ENCODE assay signal across 13 cellular contexts in genomic region chr2:69185807-69186206, GRCh38.
DNase-seq lines count a peak whose midpoint lies in the region; ATAC-seq and TF ChIP-seq lines count a peak whose summit lies in the region.
"Had no signal": no experiment of that assay in that cellular context is flagged by ENCODE, and none has a peak within 500 bp of the region (broad histone marks: within the 10 kb centered on the region; RNA-seq: fewer than 3 reads in every experiment).

No MANE protein-coding gene starts in this region.

- 41 to 58% methylated on average over 7 of the region's 7 CpGs for WGBS in esophagus squamous epithelium, 2 donors

- H4K20me1 ChIP-seq in GM23338 (replicated peaks; ENCODE audit: insufficient read depth): no peaks in the 10 kb centered on the region

- BruUV-seq in Panc1 (replicated peaks; lab: Mats Ljungman, UMichigan): no TSS peak

- H3K4me1 ChIP-seq in Panc1 (ENCODE audit: control insufficient read depth, insufficient read depth, low read length): peaks cover 12% of the 10 kb centered on the region
- H3K4me1 ChIP-seq in esophagus squamous epithelium: peaks cover 15 to 76% (median 28%) of the 10 kb centered on the region in 3 donors
- H3K4me1 ChIP-seq in left ventricle myocardium inferior: peaks cover 6% of the 10 kb centered on the region
- H3K4me1 ChIP-seq in GM23338 (ENCODE audit: insufficient read depth): peaks cover 5% of the 10 kb centered on the region
- H3K4me1 ChIP-seq: BE2C had no signal

- H3K4me3 ChIP-seq in AG10803 (ENCODE audit: low read length) (no peak overlapping the region), Panc1 (ENCODE audit: low read depth in 2 of 2, low read length in 2 of 2) (no peak overlapping the region), esophagus squamous epithelium (no peak overlapping the region), left ventricle myocardium inferior (no peak overlapping the region), GM23338 (no peak overlapping the region)

- H3F3A ChIP-seq in GM23338 (replicated peaks; ENCODE audit: low read depth): no peaks in the 10 kb centered on the region

- H3K9me3 ChIP-seq in Panc1 (ENCODE audit: control insufficient read depth, insufficient read depth, low read depth, low read length) (no peaks in the 10 kb centered on the region), esophagus squamous epithelium (no peaks in the 10 kb centered on the region), left ventricle myocardium inferior (replicated peaks) (no peaks in the 10 kb centered on the region)
- H3K9me3 ChIP-seq: BE2C had no signal

- H3K36me3 ChIP-seq in Panc1 (ENCODE audit: control insufficient read depth, insufficient read depth, low read length) (0 out of 2 replicates have a peak, but pooled peaks cover 7% of the 10 kb centered on the region), esophagus squamous epithelium (peaks cover 0 to 8% (median 0%) of the 10 kb centered on the region in 3 donors), left ventricle myocardium inferior (peaks cover 16% of the 10 kb centered on the region), GM23338 (ENCODE audit: insufficient read depth) (no peaks in the 10 kb centered on the region)
- H3K36me3 ChIP-seq: BE2C had no signal

- H3K36me3 Mint-ChIP-seq in GM23338 (ENCODE audit: low read depth): peaks cover 19% of the 10 kb centered on the region; the same call in 2 of the 3 replicates

- POLR2A ChIA-PET in Panc1 (lab: Charles Lee): interaction anchor here (0.5 to 0.7 kb wide), 2 partner anchors 46 to 315 kb away, joined by 4 to 6 read pairs; partner anchors contain the start of gene BMP10

- H3K4me1 Mint-ChIP-seq in stimulated activated naive CD8-positive, alpha-beta T cell treated with anti-CD3 and anti-CD28 coated beads, Interleukin-15, amount 100 ng/mL, for 72 hours: no peaks in the 10 kb centered on the region
- peaks cover 17% of the 10 kb centered on the region for H3K4me1 Mint-ChIP-seq in GM23338

- intact Hi-C loops in Panc1 (cut with micrococcal nuclease; ENCODE audit: unreplicated experiment): no loop called here
- intact Hi-C loops in esophagus squamous epithelium (cut with DNase I): loop anchor here (10.0 kb wide), 1 partner anchor 119 kb away; no protein-coding TSS in a partner anchor
- intact Hi-C loops in left ventricle myocardium inferior (cut with micrococcal nuclease): no loop called here

- no peak for TF ChIP-seq CTCF in AG10803 (conservative IDR thresholded peaks at IDR 0.05; ENCODE audit: low read length)
- TF ChIP-seq CTCF in Panc1 (IDR thresholded peaks at IDR 0.05): no peak
- no peak for TF ChIP-seq CTCF in esophagus squamous epithelium (IDR thresholded peaks at IDR 0.05)
- no peak for TF ChIP-seq CTCF in left ventricle myocardium inferior (IDR thresholded peaks at IDR 0.05; ENCODE audit: borderline replicate concordance)
- TF ChIP-seq CTCF in GM23338 (conservative IDR thresholded peaks at IDR 0.05; ENCODE audit: low read depth in 2 of 2): no peak

- H3K27me3 ChIP-seq in Panc1 (ENCODE audit: control insufficient read depth, insufficient read depth, low read length): no peaks in the 10 kb centered on the region
- no peaks in the 10 kb centered on the region for H3K27me3 ChIP-seq in esophagus squamous epithelium
- no peaks in the 10 kb centered on the region for H3K27me3 ChIP-seq in left ventricle myocardium inferior (ENCODE audit: low read depth)
- no peaks in the 10 kb centered on the region for H3K27me3 ChIP-seq in GM23338 (ENCODE audit: insufficient read depth)
- H3K27me3 ChIP-seq: BE2C had no signal

- peak; percentile 62 for DNase-seq in AG10803 (ENCODE audit: low read depth)
- DNase-seq in HS-5 (ENCODE audit: low read depth): peak; percentile 37
- DNase-seq in Panc1 (ENCODE audit: low read depth, low spot score): no peak
- DNase-seq in esophagus squamous epithelium (lab: John Stamatoyannopoulos, UW): no peak
- DNase-seq in stimulated activated naive CD8-positive, alpha-beta T cell treated with anti-CD3 and anti-CD28 coated beads, Interleukin-15, amount 100 ng/mL, for 72 hours: no peak
- DNase-seq in left ventricle myocardium inferior: no peak
- no peak for DNase-seq in GM23338 (ENCODE audit: low spot score)
- DNase-seq: BE2C; head of caudate nucleus; kidney; NCI-H1694; stimulated activated CD4-positive, alpha-beta T cell treated with anti-CD3 and anti-CD28 coated beads, Interleukin-4, amount 100 ng/mL, for 1 hour had no signal

- in situ Hi-C loops in Panc1 (cut with HindIII; ENCODE audit: low pct_unique_long_range_greater_than_20kb, low sequenced_read_pairs): no loop called here

- no peaks in the 10 kb centered on the region for H3K9me2 ChIP-seq in GM23338 (ENCODE audit: insufficient read depth)

- peak overlapping the region; percentile 71 for H3K27ac ChIP-seq in Panc1 (ENCODE audit: low read length)
- peak overlapping the region; percentile 15 to 82 (median 58) for H3K27ac ChIP-seq in esophagus squamous epithelium
- H3K27ac ChIP-seq in left ventricle myocardium inferior (replicated peaks): no peak overlapping the region
- no peak overlapping the region for H3K27ac ChIP-seq in GM23338 (ENCODE audit: low read depth)

- no peaks in the 10 kb centered on the region for H3K79me2 ChIP-seq in GM23338 (replicated peaks; ENCODE audit: insufficient read depth)

- no peak overlapping the region for H3K27ac Mint-ChIP-seq in stimulated activated naive CD8-positive, alpha-beta T cell treated with anti-CD3 and anti-CD28 coated beads, Interleukin-15, amount 100 ng/mL, for 72 hours
- H3K27ac Mint-ChIP-seq in GM23338: no peak overlapping the region

- CTCF ChIA-PET in Panc1 (lab: Charles Lee): no interaction called here

- H3K9me3 Mint-ChIP-seq in stimulated activated naive CD8-positive, alpha-beta T cell treated with anti-CD3 and anti-CD28 coated beads, Interleukin-15, amount 100 ng/mL, for 72 hours: no peaks in the 10 kb centered on the region
- H3K9me3 Mint-ChIP-seq in GM23338: no peaks in the 10 kb centered on the region

- TF ChIP-seq POLR2A in esophagus squamous epithelium (IDR thresholded peaks at IDR 0.05): no peak

- no peak overlapping the region for H2AFZ ChIP-seq in GM23338

- H3K4me3 Mint-ChIP-seq in stimulated activated naive CD8-positive, alpha-beta T cell treated with anti-CD3 and anti-CD28 coated beads, Interleukin-15, amount 100 ng/mL, for 72 hours: no peak overlapping the region
- no peak overlapping the region for H3K4me3 Mint-ChIP-seq in GM23338

- no peak overlapping the region for H3K4me2 ChIP-seq in GM23338

- peaks cover 12% of the 10 kb centered on the region for H3K27me3 Mint-ChIP-seq in stimulated activated naive CD8-positive, alpha-beta T cell treated with anti-CD3 and anti-CD28 coated beads, Interleukin-15, amount 100 ng/mL, for 72 hours
- H3K27me3 Mint-ChIP-seq in GM23338 (ENCODE audit: insufficient read depth, low read depth, poor library complexity): peaks cover 2% of the 10 kb centered on the region

- ATAC-seq in Panc1 (peak; percentile 87), GM21529 (IDR thresholded peaks at IDR 0.05; ENCODE audit: unreplicated experiment) (no peak), GM23338 (no peak)
- no peak for ATAC-seq in stimulated activated naive CD8-positive, alpha-beta T cell treated with anti-CD3 and anti-CD28 coated beads, Interleukin-15, amount 100 ng/mL, for 72 hours

TF ChIP-seq in GM23338, 12 proteins besides CTCF, POLR2A, EP300 and RAD21 (continues in another document):
- TF ChIP-seq EZH2 (IDR thresholded peaks at IDR 0.05; ENCODE audit: low read depth, unreplicated experiment) (no peak), JUNB (IDR thresholded peaks at IDR 0.05; ENCODE audit: unreplicated experiment) (no peak), ZNF331 (CRISPR knock-in tag; IDR thresholded peaks at IDR 0.05; ENCODE audit: low read depth) (no peak), POLR2AphosphoS5 (IDR thresholded peaks at IDR 0.05; ENCODE audit: low read depth) (no peak), EZH2phosphoT487 (IDR thresholded peaks at IDR 0.05; ENCODE audit: unreplicated experiment) (no peak), STAT1 (IDR thresholded peaks at IDR 0.05; ENCODE audit: unreplicated experiment) (no peak), CREB1 (CRISPR knock-in tag; IDR thresholded peaks at IDR 0.05; ENCODE audit: low read depth) (no peak)
- TF ChIP-seq, protein P1, sequence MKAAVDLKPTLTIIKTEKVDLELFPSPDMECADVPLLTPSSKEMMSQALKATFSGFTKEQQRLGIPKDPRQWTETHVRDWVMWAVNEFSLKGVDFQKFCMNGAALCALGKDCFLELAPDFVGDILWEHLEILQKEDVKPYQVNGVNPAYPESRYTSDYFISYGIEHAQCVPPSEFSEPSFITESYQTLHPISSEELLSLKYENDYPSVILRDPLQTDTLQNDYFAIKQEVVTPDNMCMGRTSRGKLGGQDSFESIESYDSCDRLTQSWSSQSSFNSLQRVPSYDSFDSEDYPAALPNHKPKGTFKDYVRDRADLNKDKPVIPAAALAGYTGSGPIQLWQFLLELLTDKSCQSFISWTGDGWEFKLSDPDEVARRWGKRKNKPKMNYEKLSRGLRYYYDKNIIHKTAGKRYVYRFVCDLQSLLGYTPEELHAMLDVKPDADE (IDR thresholded peaks at IDR 0.05): no peak

Comparison
In these comparisons a context has a peak if more than half of its experiments do, and no peak if none do; other contexts are left out.
1. DNase-seq: peak in AG10803 (single experiment) and HS-5 (single experiment); none in Panc1 (single experiment), esophagus squamous epithelium (single experiment), stimulated activated naive CD8-positive, alpha-beta T cell treated with anti-CD3 and anti-CD28 coated beads, Interleukin-15, amount 100 ng/mL, for 72 hours (0 of 2), left ventricle myocardium inferior (single experiment) and GM23338 (single experiment).
2. H3K27ac ChIP-seq: peak in Panc1 (single experiment) and esophagus squamous epithelium (4 of 4); none in left ventricle myocardium inferior (single experiment) and GM23338 (single experiment).